Comparison of ENCODE assay signal across 5 cellular contexts in the genomic region with DNA sequence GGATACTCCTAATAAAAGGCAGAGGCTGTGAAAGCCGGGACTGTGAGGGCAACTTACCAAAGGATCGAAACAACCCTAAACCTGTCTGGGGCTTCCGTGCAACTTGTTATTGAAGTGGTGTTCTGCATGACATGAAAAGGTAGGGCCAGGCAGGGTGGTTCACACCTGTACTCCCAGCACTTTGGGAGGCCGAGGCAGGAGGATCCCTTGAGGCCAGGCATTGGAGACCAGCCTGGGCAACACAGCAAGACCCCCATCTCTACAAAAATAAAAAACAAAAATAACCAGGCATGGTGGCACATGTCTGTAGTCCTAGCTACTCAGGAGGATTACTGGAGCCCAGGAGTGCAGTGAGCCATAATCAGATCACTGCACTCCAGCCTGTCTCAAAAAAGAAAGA.
"Had no signal": no experiment of that assay in that cellular context is flagged by ENCODE, and none has a peak within 500 bp of the region (broad histone marks: within the 10 kb centered on the region; RNA-seq: fewer than 3 reads in every experiment).

No MANE protein-coding gene starts in this region.

- H3K4me3 Mint-ChIP-seq: GM23338, H9, IgD-negative memory B cell had no signal

- H3K27me3 Mint-ChIP-seq: IgD-negative memory B cell had no signal

- ATAC-seq: GM23338 had no signal

- DNase-seq: H9, HCEC 1CT, KBM-7 had no signal

- H3K4me3 ChIP-seq: GM23338 had no signal

- H3K9me3 Mint-ChIP-seq: GM23338, H9, IgD-negative memory B cell had no signal

- H3K27ac Mint-ChIP-seq: GM23338, IgD-negative memory B cell had no signal
